10 cellular contexts compared by ENCODE assay signal in the genomic region with DNA sequence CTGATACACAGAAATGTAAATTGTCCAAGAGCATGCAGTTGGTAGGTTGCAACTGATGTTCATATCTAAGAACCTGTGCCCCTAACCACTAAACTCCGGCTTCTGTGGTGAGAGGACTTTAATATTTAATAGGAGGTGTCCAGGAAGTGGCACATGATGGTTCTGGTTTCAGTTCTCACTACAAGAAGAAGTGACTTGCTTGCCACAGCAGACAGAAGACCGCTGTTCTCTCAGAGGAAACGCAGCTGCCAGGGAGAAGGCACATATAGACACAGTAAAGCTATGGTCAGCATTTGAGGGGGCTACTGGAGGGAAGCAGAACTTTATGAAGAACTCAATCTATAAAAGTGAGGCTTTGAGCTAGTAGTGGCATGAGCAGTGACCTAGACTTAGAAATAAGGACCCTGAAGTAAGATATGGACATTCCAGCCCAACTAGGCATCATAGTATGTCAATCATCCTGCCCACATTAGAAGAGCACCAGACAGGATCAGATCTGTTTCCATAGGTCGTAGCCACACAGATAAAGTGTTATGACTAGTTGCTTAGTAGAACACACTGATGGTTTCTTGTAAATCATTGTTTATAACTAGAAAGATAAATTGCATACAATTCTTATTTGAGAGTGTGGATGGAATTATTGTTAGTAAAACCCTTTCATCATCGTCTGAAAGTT. TPM values are rescaled to one million over a fixed set of nuclear protein-coding genes. Genes with fewer than 3 reads are reported as not detected.
DNase-seq lines count a peak whose midpoint lies in the region; ATAC-seq and TF ChIP-seq lines count a peak whose summit lies in the region.
"Had no signal": no experiment of that assay in that cellular context is flagged by ENCODE, and none has a peak within 500 bp of the region (broad histone marks: within the 10 kb centered on the region; RNA-seq: fewer than 3 reads in every experiment).

No MANE protein-coding gene starts in this region.

- H3K9me3 Mint-ChIP-seq in activated CD8-positive, alpha-beta T cell treated with anti-CD3 and anti-CD28 coated beads for 36 hours, result no peaks in the 10 kb centered on the region

- ATAC-seq in GM19455 (IDR thresholded peaks at IDR 0.05; ENCODE audit: unreplicated experiment), result peak; percentile 62
- ATAC-seq in HG03280 (IDR thresholded peaks at IDR 0.05; ENCODE audit: unreplicated experiment), result peak; percentile 83
- no peak for ATAC-seq in activated CD8-positive, alpha-beta T cell treated with anti-CD3 and anti-CD28 coated beads for 36 hours

- POLR2A ChIA-PET in activated CD8-positive, alpha-beta T cell treated with anti-CD3 and anti-CD28 coated beads for 36 hours (lab: Charles Lee), result no interaction called here

- DNase-seq in Ammon's horn (ENCODE audit: low spot score) (peak; percentile 74), NCI-H2081 (lab: John Stamatoyannopoulos, UW) (no peak), HuH-7 (ENCODE audit: low spot score) (no peak), T-helper 1 cell (no peak)
- peak; percentile 7 for DNase-seq in activated CD8-positive, alpha-beta T cell treated with anti-CD3 and anti-CD28 coated beads for 36 hours
- DNase-seq in activated CD4-positive, alpha-beta T cell treated with anti-CD3 and anti-CD28 coated beads, Interleukin-2, amount 50 U/mL, for 4 hours, result no peak
- DNase-seq: PC-9; stimulated activated CD4-positive, alpha-beta T cell treated with anti-CD3 and anti-CD28 coated beads, Interleukin-2, amount 100 ng/mL, for 48 hours had no signal

- H3K4me3 Mint-ChIP-seq in activated CD8-positive, alpha-beta T cell treated with anti-CD3 and anti-CD28 coated beads for 36 hours, result no peak overlapping the region

- no peaks in the 10 kb centered on the region for H3K4me1 Mint-ChIP-seq in activated CD8-positive, alpha-beta T cell treated with anti-CD3 and anti-CD28 coated beads for 36 hours (ENCODE audit: low read depth)

- peaks cover 22% of the 10 kb centered on the region for H3K27me3 Mint-ChIP-seq in activated CD8-positive, alpha-beta T cell treated with anti-CD3 and anti-CD28 coated beads for 36 hours

- intact Hi-C loops in activated CD8-positive, alpha-beta T cell treated with anti-CD3 and anti-CD28 coated beads for 36 hours (cut with micrococcal nuclease), result no loop called here

- H3K27ac Mint-ChIP-seq in activated CD8-positive, alpha-beta T cell treated with anti-CD3 and anti-CD28 coated beads for 36 hours, result no peak overlapping the region

- TF ChIP-seq CTCF in activated CD8-positive, alpha-beta T cell treated with anti-CD3 and anti-CD28 coated beads for 36 hours (IDR thresholded peaks at IDR 0.05), result no peak

- CTCF ChIA-PET in activated CD8-positive, alpha-beta T cell treated with anti-CD3 and anti-CD28 coated beads for 36 hours (lab: Charles Lee), result interaction anchor here (1.1 kb wide), 1 partner anchor 28 kb away, joined by 3 read pairs; no protein-coding TSS in a partner anchor

- no peaks in the 10 kb centered on the region for H3K36me3 Mint-ChIP-seq in activated CD8-positive, alpha-beta T cell treated with anti-CD3 and anti-CD28 coated beads for 36 hours (ENCODE audit: low read depth)

RNA-seq across cellular contexts. Expression of gene DAB2, which starts 36.4 kb away (rescaled TPM):
- under 1 TPM in 1 of 2 experiments, not detected in 1; 0.16 TPM for total RNA-seq in activated CD8-positive, alpha-beta T cell treated with anti-CD3 and anti-CD28 coated beads for 36 hours

Comparison
In these comparisons a context has a peak if more than half of its experiments do, and no peak if none do; other contexts are left out.
1. DNase-seq: peak in Ammon's horn (single experiment) and activated CD8-positive, alpha-beta T cell treated with anti-CD3 and anti-CD28 coated beads for 36 hours (single experiment); none in NCI-H2081 (0 of 2), HuH-7 (single experiment), T-helper 1 cell (0 of 5) and activated CD4-positive, alpha-beta T cell treated with anti-CD3 and anti-CD28 coated beads, Interleukin-2, amount 50 U/mL, for 4 hours (0 of 2).